In the genomic region with DNA sequence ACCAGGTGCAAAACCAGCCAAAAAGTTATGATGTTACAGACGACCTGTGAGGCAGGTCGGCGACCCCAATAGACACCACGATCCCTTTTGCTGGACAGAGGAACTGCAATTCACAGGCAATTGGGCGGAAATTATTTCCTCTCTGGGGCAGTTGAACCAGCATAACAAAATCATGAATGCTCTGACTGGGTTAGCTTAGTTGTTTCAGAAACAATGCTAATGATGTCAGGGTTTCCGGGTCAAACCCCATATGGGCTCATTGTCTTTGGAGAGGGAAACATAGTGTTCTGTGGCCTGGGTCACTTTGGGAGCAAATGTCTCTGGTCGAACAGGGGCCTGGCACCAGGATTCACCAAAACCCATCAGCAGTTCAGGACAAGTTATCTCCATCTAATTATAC, we compare ENCODE assay signal across 1 cellular context.
TF ChIP-seq lines count a peak whose summit lies in the region.

No MANE protein-coding gene starts in this region.

TF ChIP-seq in GM23338, 12 proteins besides CTCF, POLR2A, EP300 and RAD21 (continued from another document):
- no peak for TF ChIP-seq REST (IDR thresholded peaks at IDR 0.05; ENCODE audit: unreplicated experiment)
- TF ChIP-seq EZH2phosphoT487 (IDR thresholded peaks at IDR 0.05; ENCODE audit: unreplicated experiment), result no peak
- TF ChIP-seq ZNF114 (CRISPR knock-in tag; IDR thresholded peaks at IDR 0.05), result no peak
- TF ChIP-seq ZNF331 (CRISPR knock-in tag; IDR thresholded peaks at IDR 0.05; ENCODE audit: low read depth), result no peak
TF ChIP-seq in GM23338: peak in this region for 0.
